8 cellular contexts compared by ENCODE assay signal in genomic region chr3:72665701-72666443, GRCh38.
DNase-seq lines count a peak whose midpoint lies in the region; ATAC-seq and TF ChIP-seq lines count a peak whose summit lies in the region.

No MANE protein-coding gene starts in this region.

- H3K9ac ChIP-seq in mammary epithelial cell (ENCODE audit: insufficient read depth, low read length) (no peak overlapping the region), mesendoderm (ENCODE audit: low read length) (no peak overlapping the region)

- H3K23ac ChIP-seq in mesendoderm (ENCODE audit: low read length) = no peak overlapping the region

- H3K4me1 ChIP-seq in HEK293 (ENCODE audit: control insufficient read depth, insufficient read depth, low read length) = no peaks in the 10 kb centered on the region
- peaks cover 6% of the 10 kb centered on the region for H3K4me1 ChIP-seq in mammary epithelial cell (ENCODE audit: insufficient read depth, low read length)
- peaks cover 3% of the 10 kb centered on the region for H3K4me1 ChIP-seq in mesendoderm (ENCODE audit: control insufficient read depth, low read depth, low read length)

- no peaks in the 10 kb centered on the region for H3K9me3 ChIP-seq in HEK293 (ENCODE audit: control insufficient read depth, insufficient read depth, low read depth, low read length)
- no peaks in the 10 kb centered on the region for H3K9me3 ChIP-seq in WERI-Rb-1 (ENCODE audit: severe bottlenecking)
- H3K9me3 ChIP-seq in mammary epithelial cell (replicated peaks; ENCODE audit: insufficient read depth, low read length) = no peaks in the 10 kb centered on the region

- no peak overlapping the region for H2BK120ac ChIP-seq in mesendoderm (ENCODE audit: low read depth, low read length)

- 75% methylated on average over 13 of the region's 13 CpGs for WGBS in mammary epithelial cell (ENCODE audit: low coverage, missing lambda C conversion rate)
- WGBS in mesendoderm (ENCODE audit: extremely low coverage, insufficient coverage, low lambda C conversion rate) = no CpG with 5 or more reads among the region's 13 CpGs

- H2AFZ ChIP-seq in mammary epithelial cell (ENCODE audit: low read depth, low read length) = no peak overlapping the region

- H3K36me3 ChIP-seq in HEK293 (ENCODE audit: control insufficient read depth in 2 of 2, insufficient read depth in 1 of 2, low read length in 2 of 2) (no peaks in the 10 kb centered on the region), WERI-Rb-1 (no peaks in the 10 kb centered on the region), mammary epithelial cell (ENCODE audit: insufficient read depth, low read length) (no peaks in the 10 kb centered on the region), mesendoderm (ENCODE audit: control insufficient read depth, insufficient read depth, low read length) (no peaks in the 10 kb centered on the region)

- no peak for ATAC-seq in HG03457 (IDR thresholded peaks at IDR 0.05; ENCODE audit: unreplicated experiment)

- BruUV-seq in mammary epithelial cell (replicated peaks; lab: Mats Ljungman, UMichigan) = no TSS peak

- intact Hi-C loops in mammary epithelial cell (cut with micrococcal nuclease) = loop anchor here (1.0 to 10.0 kb wide), 3 partner anchors 152 to 711 kb away; no protein-coding TSS in a partner anchor

- CTCF ChIA-PET in HEK293 (lab: Yijun Ruan, JAX) (interaction anchor here (0.6 to 2.2 kb wide), 28 partner anchors 8 to 952 kb away, joined by 3 to 17 read pairs (median 3); no protein-coding TSS in a partner anchor), mammary epithelial cell (lab: Charles Lee; ENCODE audit: low non-redundant PET) (no interaction called here)

- H3K27ac ChIP-seq in HEK293 (ENCODE audit: extremely low read depth, low read depth, low read length) = no peak overlapping the region
- peak overlapping the region; percentile 72 for H3K27ac ChIP-seq in WERI-Rb-1
- H3K27ac ChIP-seq in mammary epithelial cell (ENCODE audit: insufficient read depth, low read depth, low read length) = no peak overlapping the region
- no peak overlapping the region for H3K27ac ChIP-seq in mesendoderm (ENCODE audit: low read depth, low read length)

- no peak overlapping the region for H2AK5ac ChIP-seq in mesendoderm (ENCODE audit: low read length)

- in situ Hi-C loops in mammary epithelial cell (cut with MboI; ENCODE audit: low sequenced_read_pairs in 2 of 2) = loop anchor here in 1 of 2 donors (10.0 to 25.0 kb wide), 2 partner anchors 146 to 221 kb away; partner anchors contain the start of gene RYBP

- no peak overlapping the region for H2BK15ac ChIP-seq in mesendoderm (replicated peaks; ENCODE audit: low read depth)

- H3K27me3 ChIP-seq in WERI-Rb-1 (ENCODE audit: insufficient read depth, low read depth, severe bottlenecking) (no peaks in the 10 kb centered on the region), mammary epithelial cell (ENCODE audit: insufficient read depth, low read length) (no peaks in the 10 kb centered on the region), mesendoderm (ENCODE audit: insufficient read depth, low read length, poor library complexity) (no peaks in the 10 kb centered on the region)

- no peak overlapping the region for H2BK5ac ChIP-seq in mesendoderm (ENCODE audit: low read length)

- no peak overlapping the region for H3K18ac ChIP-seq in mesendoderm (ENCODE audit: low read length)

- TF ChIP-seq CTCF in AG10803 (conservative IDR thresholded peaks at IDR 0.05; ENCODE audit: low read length) (peak; percentile 40), HEK293 (tag by site-specific recombination; IDR thresholded peaks at IDR 0.05) (no peak), WERI-Rb-1 (IDR thresholded peaks at IDR 0.05; ENCODE audit: low read depth, low read length) (peak; percentile 48), mammary epithelial cell (conservative IDR thresholded peaks at IDR 0.05 in 1 of 2, IDR thresholded peaks at IDR 0.05 in 1 of 2; ENCODE audit: extremely low read depth in 1 of 2, insufficient read depth in 1 of 2, low read depth in 1 of 2, low read length in 2 of 2) (peak; percentile 61 to 65)

- dilution Hi-C loops in mammary epithelial cell (cut with HindIII; ENCODE audit: low sequenced_read_pairs) = no loop called here

- H3K4me2 ChIP-seq in mammary epithelial cell (ENCODE audit: insufficient read depth, low read depth, low read length) (no peak overlapping the region), mesendoderm (ENCODE audit: low read length) (no peak overlapping the region)

- POLR2A ChIA-PET in HEK293 (lab: Yijun Ruan, JAX) = no interaction called here

- H3K56ac ChIP-seq in mesendoderm (ENCODE audit: low read length) = no peak overlapping the region

- H4K20me1 ChIP-seq in mammary epithelial cell (ENCODE audit: insufficient read depth, low read length) = no peaks in the 10 kb centered on the region

- H3K4me3 ChIP-seq in AG10803 (ENCODE audit: low read length) (no peak overlapping the region), HEK293 (ENCODE audit: low read depth, low read length) (no peak overlapping the region), WERI-Rb-1 (ENCODE audit: low read depth, low read length) (no peak overlapping the region), mammary epithelial cell (replicated peaks in 1 of 3; ENCODE audit: insufficient read depth in 1 of 3, low read depth in 2 of 3, low read length in 3 of 3) (no peak overlapping the region), mesendoderm (ENCODE audit: low read length) (no peak overlapping the region)

- no peaks in the 10 kb centered on the region for H3K79me2 ChIP-seq in mammary epithelial cell (ENCODE audit: insufficient read depth, low read length)
- H3K79me2 ChIP-seq in mesendoderm (ENCODE audit: control insufficient read depth, insufficient read depth, low read length) = no peaks in the 10 kb centered on the region

- no peak for DNase-seq in AG10803 (ENCODE audit: low read depth)
- peak; percentile 92 for DNase-seq in WERI-Rb-1
- peak; percentile 21 for DNase-seq in mammary epithelial cell
- peak; percentile 95 for DNase-seq in mesendoderm
- peak; percentile 29 for DNase-seq in superior temporal gyrus (ENCODE audit: extremely low spot score)
- no peak for DNase-seq in NCI-H774 (lab: John Stamatoyannopoulos, UW)

- H3K79me1 ChIP-seq in mesendoderm (ENCODE audit: low read length) = no peaks in the 10 kb centered on the region

- no peak overlapping the region for H4K5ac ChIP-seq in mesendoderm (ENCODE audit: low read length)

- no peak overlapping the region for H3K4ac ChIP-seq in mesendoderm (ENCODE audit: low read depth, low read length)

- H4K8ac ChIP-seq in mesendoderm (ENCODE audit: low read depth, low read length) = no peak overlapping the region

TF ChIP-seq in HEK293, 187 proteins besides CTCF, POLR2A, EP300 and RAD21:
- TF ChIP-seq ZNF426 (tag by site-specific recombination; IDR thresholded peaks at IDR 0.05) (no peak), ZNF654 (tag by site-specific recombination; IDR thresholded peaks at IDR 0.05; ENCODE audit: low read depth) (peak; percentile 20), ZNF664 (tag by site-specific recombination; IDR thresholded peaks at IDR 0.05) (peak; percentile 62; the same call in 1 of the 2 replicates), ZNF2 (tag by site-specific recombination; IDR thresholded peaks at IDR 0.05) (peak; percentile 53; the same call in 1 of the 2 replicates)

Comparison
In these comparisons a context has a peak if more than half of its experiments do, and no peak if none do; other contexts are left out.
1. DNase-seq: peak in WERI-Rb-1 (single experiment), mammary epithelial cell (single experiment), mesendoderm (single experiment) and superior temporal gyrus (single experiment); none in AG10803 (single experiment) and NCI-H774 (single experiment).